In genomic region chr6:137868721-137869631, GRCh38 we compare ENCODE assay signal across 1 cellular context.
TF ChIP-seq lines count a peak whose summit lies in the region.

No MANE protein-coding gene starts in this region.

TF ChIP-seq in GM12878, 131 proteins besides CTCF, POLR2A, EP300 and RAD21 (continued from another document):
- peak; percentile 21 for TF ChIP-seq SKIL (IDR thresholded peaks at IDR 0.05; ENCODE audit: low read depth, poor library complexity, severe bottlenecking)
- no peak for TF ChIP-seq PKNOX1 (IDR thresholded peaks at IDR 0.05)
- no peak for TF ChIP-seq ZNF24 (IDR thresholded peaks at IDR 0.05)
- no peak for TF ChIP-seq BCLAF1 (IDR thresholded peaks at IDR 0.05)
- no peak for TF ChIP-seq SMAD5 (IDR thresholded peaks at IDR 0.05; ENCODE audit: low read depth)
- peak; percentile 31 for TF ChIP-seq RELA (IDR thresholded peaks at IDR 0.05; ENCODE audit: borderline replicate concordance, partially characterized antibody)
- TF ChIP-seq EED (IDR thresholded peaks at IDR 0.05; ENCODE audit: low read depth), result no peak
- TF ChIP-seq ETV6 (conservative IDR thresholded peaks at IDR 0.05 in 1 of 2, IDR thresholded peaks at IDR 0.05 in 1 of 2; ENCODE audit: borderline replicate concordance in 1 of 2, low read depth in 1 of 2), result no peak
- no peak for TF ChIP-seq NFYA (IDR thresholded peaks at IDR 0.05; ENCODE audit: borderline replicate concordance, low read depth, low read length)
- no peak for TF ChIP-seq ZNF274 (IDR thresholded peaks at IDR 0.05; ENCODE audit: insufficient read depth, insufficient read length)
- TF ChIP-seq ELK1 (IDR thresholded peaks at IDR 0.05; ENCODE audit: low read depth, low read length), result no peak
- no peak for TF ChIP-seq FOXK2 (IDR thresholded peaks at IDR 0.05)
- TF ChIP-seq PML (IDR thresholded peaks at IDR 0.05; ENCODE audit: low read length), result no peak
- no peak for TF ChIP-seq GABPA (IDR thresholded peaks at IDR 0.05; ENCODE audit: low read depth)
- TF ChIP-seq BHLHE40 (IDR thresholded peaks at IDR 0.05; ENCODE audit: borderline replicate concordance in 1 of 2, low read depth in 2 of 2, low read length in 1 of 2), result no peak
- peak; percentile 91 for TF ChIP-seq MLLT1 (IDR thresholded peaks at IDR 0.05)
- TF ChIP-seq ZNF207 (IDR thresholded peaks at IDR 0.05; ENCODE audit: borderline replicate concordance), result no peak
- peak; percentile 52 for TF ChIP-seq IKZF1 (conservative IDR thresholded peaks at IDR 0.05)
- no peak for TF ChIP-seq MYB (IDR thresholded peaks at IDR 0.05; ENCODE audit: borderline replicate concordance, low read depth, low read length)
- no peak for TF ChIP-seq ASH2L (IDR thresholded peaks at IDR 0.05; ENCODE audit: borderline replicate concordance, low read depth)
- TF ChIP-seq CREM (IDR thresholded peaks at IDR 0.05; ENCODE audit: low read depth), result peak; percentile 10; the same call in 1 of the 2 replicates
- no peak for TF ChIP-seq ZZZ3 (IDR thresholded peaks at IDR 0.05; ENCODE audit: control insufficient read depth, insufficient read length, low read depth)
- no peak for TF ChIP-seq BMI1 (IDR thresholded peaks at IDR 0.05; ENCODE audit: borderline replicate concordance)
- no peak for TF ChIP-seq ZNF687 (IDR thresholded peaks at IDR 0.05)
- TF ChIP-seq BCL3 (IDR thresholded peaks at IDR 0.05; ENCODE audit: borderline replicate concordance, insufficient read depth, low read depth, low read length, poor library complexity, severe bottlenecking), result no peak
- TF ChIP-seq MEF2B (IDR thresholded peaks at IDR 0.05; ENCODE audit: partially characterized antibody, poor library complexity, severe bottlenecking), result no peak
- peak; percentile 25 to 49; a peak in 2 of 4 replicates for TF ChIP-seq IKZF2 (IDR thresholded peaks at IDR 0.05)
- TF ChIP-seq CBX3 (IDR thresholded peaks at IDR 0.05; ENCODE audit: borderline replicate concordance, low read depth), result no peak
- TF ChIP-seq NFXL1 (IDR thresholded peaks at IDR 0.05; ENCODE audit: borderline replicate concordance), result no peak
- no peak for TF ChIP-seq ZNF622 (IDR thresholded peaks at IDR 0.05)
- no peak for TF ChIP-seq EGR1 (IDR thresholded peaks at IDR 0.05; ENCODE audit: borderline replicate concordance in 1 of 2, low read depth in 2 of 2, low read length in 2 of 2)
- no peak for TF ChIP-seq YBX1 (IDR thresholded peaks at IDR 0.05)
